ENCODE assay signal across 1 cellular context in genomic region chr7:32942783-32943653, GRCh38.
TF ChIP-seq lines count a peak whose summit lies in the region.

No MANE protein-coding gene starts in this region.

TF ChIP-seq in GM12878, 131 proteins besides CTCF, POLR2A, EP300 and RAD21 (continued from another document):
- TF ChIP-seq CUX1 (IDR thresholded peaks at IDR 0.05; ENCODE audit: insufficient replicate concordance, low read depth, low read length) (no peak), ESRRA (IDR thresholded peaks at IDR 0.05; ENCODE audit: low read length) (no peak), SMARCA5 (IDR thresholded peaks at IDR 0.05) (peak; percentile 56; the same call in 1 of the 2 replicates), CHD1 (IDR thresholded peaks at IDR 0.05; ENCODE audit: low read depth, low read length) (no peak), NR2F1 (conservative IDR thresholded peaks at IDR 0.05) (0 out of 2 replicates have a peak, but pooled peaks have one; percentile 28), KDM1A (IDR thresholded peaks at IDR 0.05; ENCODE audit: borderline replicate concordance) (no peak), SIX5 (IDR thresholded peaks at IDR 0.05; ENCODE audit: low read depth, low read length, severe bottlenecking) (no peak), USF1 (IDR thresholded peaks at IDR 0.05; ENCODE audit: borderline replicate concordance, extremely low read length, insufficient read depth, low read depth, low read length) (no peak), KAT2A (conservative IDR thresholded peaks at IDR 0.05; ENCODE audit: control insufficient read depth, low read depth, low read length) (no peak), ZZZ3 (IDR thresholded peaks at IDR 0.05; ENCODE audit: control insufficient read depth, insufficient read length, low read depth) (no peak), CBFB (IDR thresholded peaks at IDR 0.05; ENCODE audit: low read depth) (no peak), MYC (IDR thresholded peaks at IDR 0.05; ENCODE audit: insufficient read depth, insufficient read length, insufficient replicate concordance, low read length, severe bottlenecking) (no peak), DPF2 (IDR thresholded peaks at IDR 0.05) (peak; percentile 71; the same call in 1 of the 2 replicates), SPI1 (IDR thresholded peaks at IDR 0.05; ENCODE audit: borderline replicate concordance, insufficient read depth, low read depth, low read length) (no peak), STAT1 (conservative IDR thresholded peaks at IDR 0.05) (no peak), RB1 (IDR thresholded peaks at IDR 0.05; ENCODE audit: borderline replicate concordance) (0 out of 2 replicates have a peak, but pooled peaks have one; percentile 37), ZNF622 (IDR thresholded peaks at IDR 0.05) (no peak), NFIC (IDR thresholded peaks at IDR 0.05; ENCODE audit: low read depth, low read length) (no peak), PKNOX1 (IDR thresholded peaks at IDR 0.05) (no peak), MXI1 (IDR thresholded peaks at IDR 0.05; ENCODE audit: low read depth, low read length) (no peak), TCF12 (IDR thresholded peaks at IDR 0.05; ENCODE audit: low read depth, low read length) (no peak), IKZF1 (conservative IDR thresholded peaks at IDR 0.05) (peak; percentile 77), RCOR1 (conservative IDR thresholded peaks at IDR 0.05; ENCODE audit: low read depth, low read length) (no peak), ASH2L (IDR thresholded peaks at IDR 0.05; ENCODE audit: borderline replicate concordance, low read depth) (no peak), BRCA1 (IDR thresholded peaks at IDR 0.05; ENCODE audit: low read depth, low read length) (no peak), CBX3 (IDR thresholded peaks at IDR 0.05; ENCODE audit: borderline replicate concordance, low read depth) (no peak)
